In genomic region chr5:4879693-4880303, GRCh38 we compare ENCODE assay signal across 8 cellular contexts.
A peak's percentile ranks its signal among the peaks of the same experiment; 100 is the strongest.
DNase-seq lines count a peak whose midpoint lies in the region; ATAC-seq and TF ChIP-seq lines count a peak whose summit lies in the region.

No MANE protein-coding gene starts in this region.

- H3K36me3 ChIP-seq in parathyroid adenoma (ENCODE audit: control insufficient read depth, insufficient read depth, low read length): no peaks in the 10 kb centered on the region

- H3K4me2 ChIP-seq in parathyroid adenoma (ENCODE audit: low read length): no peak overlapping the region

- peak in 2 of 10 experiments; percentile 7 to 17 for DNase-seq in CD4-positive, alpha-beta T cell
- DNase-seq in NCI-H446 treated with DMSO at 0.1 percent for 48 hours (lab: John Stamatoyannopoulos, UW): peak; percentile 26
- DNase-seq in activated T-cell treated with anti-CD3 and anti-CD28 coated beads, Interleukin-2, amount 50 U/mL, for 1 hour: peak; percentile 34
- DNase-seq in germinal center (ENCODE audit: low spot score): peak; percentile 40

- H3K4me3 ChIP-seq in parathyroid adenoma (ENCODE audit: low read depth, low read length): no peak overlapping the region

- H3K4me1 ChIP-seq in parathyroid adenoma: no peaks in the 10 kb centered on the region

- no peaks in the 10 kb centered on the region for H3K9me3 Mint-ChIP-seq in CD4-positive, alpha-beta T cell

- intact Hi-C loops in CD4-positive, alpha-beta T cell (cut with DNase I, micrococcal nuclease): no loop called here

- no peak overlapping the region for H3K4me3 Mint-ChIP-seq in CD4-positive, alpha-beta T cell

- POLR2A ChIA-PET in CD4-positive, alpha-beta T cell (lab: Charles Lee): no interaction called here

- H3K4me1 Mint-ChIP-seq in CD4-positive, alpha-beta T cell (ENCODE audit: low read depth): no peaks in the 10 kb centered on the region

- H3K36me3 Mint-ChIP-seq in CD4-positive, alpha-beta T cell (ENCODE audit: low read depth): no peaks in the 10 kb centered on the region

- H3K79me2 ChIP-seq in parathyroid adenoma: no peaks in the 10 kb centered on the region

- H3K27ac ChIP-seq in CD4-positive, alpha-beta T cell (ENCODE audit: low read depth, low read length): no peak overlapping the region
- no peak overlapping the region for H3K27ac ChIP-seq in parathyroid adenoma

- H2AFZ ChIP-seq in parathyroid adenoma: no peak overlapping the region

- H3K27me3 Mint-ChIP-seq in CD4-positive, alpha-beta T cell: no peaks in the 10 kb centered on the region

- no peak overlapping the region for H3K9ac ChIP-seq in parathyroid adenoma

- TF ChIP-seq CTCF in CD4-positive, alpha-beta T cell (IDR thresholded peaks at IDR 0.05): peak; percentile 46
- peak; percentile 50 for TF ChIP-seq CTCF in parathyroid adenoma (IDR thresholded peaks at IDR 0.05)

- CTCF ChIA-PET in CD4-positive, alpha-beta T cell (lab: Charles Lee): no interaction called here

- no peak overlapping the region for H3K27ac Mint-ChIP-seq in CD4-positive, alpha-beta T cell

- no peak for ATAC-seq in CD4-positive, alpha-beta T cell (ENCODE audit: poor library complexity)
- ATAC-seq in GM18873 (IDR thresholded peaks at IDR 0.05; ENCODE audit: low FRiP score, unreplicated experiment) (peak; percentile 54), HG03135 (IDR thresholded peaks at IDR 0.05; ENCODE audit: unreplicated experiment) (peak; percentile 68), HG03439 (IDR thresholded peaks at IDR 0.05; ENCODE audit: unreplicated experiment) (no peak)

- H3K9me3 ChIP-seq in CD4-positive, alpha-beta T cell (ENCODE audit: control insufficient read depth, low read length): no peaks in the 10 kb centered on the region
- H3K9me3 ChIP-seq in parathyroid adenoma (ENCODE audit: control insufficient read depth, low read length): no peaks in the 10 kb centered on the region

- no peaks in the 10 kb centered on the region for H3K27me3 ChIP-seq in CD4-positive, alpha-beta T cell (ENCODE audit: control insufficient read depth, insufficient read depth, low read length)
- no peaks in the 10 kb centered on the region for H3K27me3 ChIP-seq in parathyroid adenoma (ENCODE audit: control insufficient read depth, insufficient read depth, low read length)

Comparison
In these comparisons a context has a peak if more than half of its experiments do, and no peak if none do; other contexts are left out.
1. ATAC-seq: peak in GM18873 (single experiment) and HG03135 (single experiment); none in CD4-positive, alpha-beta T cell (single experiment) and HG03439 (single experiment).